Comparison of ENCODE assay signal across 8 cellular contexts in the genomic region with DNA sequence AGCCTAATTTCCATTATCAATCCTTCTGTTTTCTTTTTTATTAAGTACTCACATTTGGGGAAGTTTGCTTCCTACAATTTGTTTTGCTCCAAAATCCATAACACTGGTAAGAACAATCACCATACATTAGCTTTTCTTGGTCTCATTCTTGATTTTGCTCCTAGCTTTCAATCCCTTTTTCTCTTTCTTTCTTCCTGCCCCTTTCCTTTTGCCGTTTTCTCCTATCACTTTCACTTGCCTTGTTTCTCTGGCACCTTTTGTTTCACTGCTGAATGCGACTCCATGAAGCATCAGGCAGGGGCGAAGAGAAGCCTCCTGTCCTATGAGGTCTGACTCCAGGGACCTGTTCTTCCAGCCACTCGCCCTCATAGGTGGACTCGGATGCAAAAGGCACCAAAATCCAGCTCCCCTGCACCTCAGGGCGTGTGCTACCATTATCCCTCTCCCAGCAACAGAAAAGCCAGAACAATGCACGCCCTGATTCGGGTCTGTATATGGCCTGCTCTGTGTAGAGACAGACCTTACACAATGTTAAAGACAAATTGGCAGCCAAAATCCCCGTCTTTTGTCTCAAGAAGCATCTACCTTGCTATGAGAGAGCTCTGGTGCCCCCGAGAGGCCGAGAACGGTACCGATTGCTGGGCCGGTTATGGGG.
DNase-seq lines count a peak whose midpoint lies in the region; ATAC-seq and TF ChIP-seq lines count a peak whose summit lies in the region.

No MANE protein-coding gene starts in this region.

- intact Hi-C loops in sciatic nerve (cut with DNase I): no loop called here

- DNase-seq in COLO829 (ENCODE audit: low spot score): peak; percentile 86
- peak; percentile 23 for DNase-seq in NCI-H446 treated with DMSO at 0.1 percent for 48 hours (lab: John Stamatoyannopoulos, UW)
- DNase-seq in adipocyte (ENCODE audit: low read depth): peak; percentile 80
- no peak for DNase-seq in right atrium auricular region (ENCODE audit: low spot score)
- peak; percentile 75 for DNase-seq in sciatic nerve (ENCODE audit: low spot score)
- no peak for DNase-seq in activated gamma-delta T cell treated with Interleukin-2 at 50 U/mL for 16 hours

- H3K27me3 ChIP-seq in adipocyte (replicated peaks; ENCODE audit: control insufficient read depth, insufficient read depth, low read length): peaks cover 12% of the 10 kb centered on the region
- H3K27me3 ChIP-seq in right atrium auricular region: no peaks in the 10 kb centered on the region

- H3K27ac ChIP-seq in right atrium auricular region: no peak overlapping the region

- peak; percentile 24 to 65 for TF ChIP-seq CTCF in right atrium auricular region (IDR thresholded peaks at IDR 0.05)

- H3K9me3 ChIP-seq in adipocyte (ENCODE audit: control insufficient read depth, low read length): peaks cover 4% of the 10 kb centered on the region
- no peaks in the 10 kb centered on the region for H3K9me3 ChIP-seq in right atrium auricular region

- H3K36me3 ChIP-seq in adipocyte (ENCODE audit: control insufficient read depth, insufficient read depth, low read length, severe bottlenecking) (no peaks in the 10 kb centered on the region), right atrium auricular region (no peaks in the 10 kb centered on the region)

- H3K4me1 ChIP-seq in adipocyte (ENCODE audit: control insufficient read depth, insufficient read depth, low read length) (peaks cover 8% of the 10 kb centered on the region), right atrium auricular region (no peaks in the 10 kb centered on the region)

- ATAC-seq in GM18907 (IDR thresholded peaks at IDR 0.05; ENCODE audit: unreplicated experiment) (peak; percentile 84), HG03469 (IDR thresholded peaks at IDR 0.05; ENCODE audit: unreplicated experiment) (peak; percentile 50), sciatic nerve (peak; percentile 70)

- H3K4me3 ChIP-seq in adipocyte (ENCODE audit: low read length) (no peak overlapping the region), right atrium auricular region (no peak overlapping the region)

- H3K9ac ChIP-seq in adipocyte (ENCODE audit: low read length): no peak overlapping the region

Comparison
In these comparisons a context has a peak if more than half of its experiments do, and no peak if none do; other contexts are left out.
1. DNase-seq: peak in COLO829 (single experiment), NCI-H446 treated with DMSO at 0.1 percent for 48 hours (single experiment), adipocyte (single experiment) and sciatic nerve (single experiment); none in right atrium auricular region (single experiment) and activated gamma-delta T cell treated with Interleukin-2 at 50 U/mL for 16 hours (single experiment).
2. Peak in every context shown above with its lines, with median percentiles within 50 percentile points of each other: ATAC-seq.